Comparison of ENCODE assay signal across 12 cellular contexts in genomic region chr17:82863646-82863940, GRCh38. TPM values are rescaled to one million over a fixed set of nuclear protein-coding genes. Genes with fewer than 3 reads are reported as not detected.
DNase-seq lines count a peak whose midpoint lies in the region; ATAC-seq and TF ChIP-seq lines count a peak whose summit lies in the region.
"Had no signal": no experiment of that assay in that cellular context is flagged by ENCODE, and none has a peak within 500 bp of the region (broad histone marks: within the 10 kb centered on the region; RNA-seq: fewer than 3 reads in every experiment).

No MANE protein-coding gene starts in this region.

- no peaks in the 10 kb centered on the region for H3K9me3 Mint-ChIP-seq in activated T-cell treated with anti-CD3 and anti-CD28 coated beads, Interleukin-2, amount 50 U/mL, for 72 hours
- H3K9me3 Mint-ChIP-seq: H9 had no signal

- peak overlapping the region; percentile 90 to 96 for H3K4me3 Mint-ChIP-seq in activated T-cell treated with anti-CD3 and anti-CD28 coated beads, Interleukin-2, amount 50 U/mL, for 72 hours
- H3K4me3 Mint-ChIP-seq: H9 had no signal

- H3K36me3 ChIP-seq in thyroid gland = no peaks in the 10 kb centered on the region
- H3K36me3 ChIP-seq: BE2C, heart left ventricle had no signal

- ATAC-seq in activated T-cell treated with anti-CD3 and anti-CD28 coated beads, Interleukin-2, amount 50 U/mL, for 72 hours (replicated peaks in 1 of 2) = no peak
- peak; percentile 3 for ATAC-seq in foreskin keratinocyte
- ATAC-seq in GM18502 (IDR thresholded peaks at IDR 0.05; ENCODE audit: poor library complexity, unreplicated experiment) = no peak
- ATAC-seq in omental fat pad (ENCODE audit: low FRiP score) = no peak
- ATAC-seq in HG03045 (IDR thresholded peaks at IDR 0.05; ENCODE audit: unreplicated experiment) = no peak

- H3K27me3 ChIP-seq in foreskin keratinocyte = no peaks in the 10 kb centered on the region
- no peaks in the 10 kb centered on the region for H3K27me3 ChIP-seq in thyroid gland
- H3K27me3 ChIP-seq: BE2C, heart left ventricle had no signal

- H3K9me3 ChIP-seq in thyroid gland = no peaks in the 10 kb centered on the region
- H3K9me3 ChIP-seq: BE2C, heart left ventricle had no signal

- peaks cover 80% of the 10 kb centered on the region for H3K4me1 Mint-ChIP-seq in activated T-cell treated with anti-CD3 and anti-CD28 coated beads, Interleukin-2, amount 50 U/mL, for 72 hours (ENCODE audit: low read depth)

- no peaks in the 10 kb centered on the region for H3K27me3 Mint-ChIP-seq in activated T-cell treated with anti-CD3 and anti-CD28 coated beads, Interleukin-2, amount 50 U/mL, for 72 hours (ENCODE audit: low read depth)

- peaks cover 18% of the 10 kb centered on the region for H3K4me1 ChIP-seq in foreskin keratinocyte
- peaks cover 40 to 74% of the 10 kb centered on the region in 2 donors for H3K4me1 ChIP-seq in thyroid gland

- peaks cover 0 to 4% of the 10 kb centered on the region in 2 donors for H3K36me3 Mint-ChIP-seq in activated T-cell treated with anti-CD3 and anti-CD28 coated beads, Interleukin-2, amount 50 U/mL, for 72 hours (ENCODE audit: insufficient read depth in 2 of 2)

- TF ChIP-seq POLR2A in thyroid gland (IDR thresholded peaks at IDR 0.05) = no peak

- DNase-seq in activated T-cell treated with anti-CD3 and anti-CD28 coated beads, Interleukin-2, amount 50 U/mL, for 72 hours = no peak
- no peak for DNase-seq in activated T-cell treated with anti-CD3 and anti-CD28 coated beads for 4 hours
- DNase-seq in SW480 (ENCODE audit: low spot score) = peak; percentile 13
- no peak for DNase-seq in foreskin keratinocyte
- DNase-seq in thyroid gland = no peak
- DNase-seq in omental fat pad (ENCODE audit: low spot score) = no peak
- DNase-seq: H9, NCI-H524 treated with DMSO at 0.1 percent for 48 hours had no signal

- H3K27ac ChIP-seq in foreskin keratinocyte (peak overlapping the region; percentile 82), thyroid gland (peak overlapping the region; percentile 76 to 87 (median 87))

- 78 to 87% methylated on average over 4 of the region's 4 CpGs for WGBS in thyroid gland, 2 donors

- intact Hi-C loops in thyroid gland (cut with DNase I) = no loop called here

- peak overlapping the region; percentile 9 for H3K27ac Mint-ChIP-seq in activated T-cell treated with anti-CD3 and anti-CD28 coated beads, Interleukin-2, amount 50 U/mL, for 72 hours

- H3K4me3 ChIP-seq in thyroid gland (replicated peaks in 1 of 3) = no peak overlapping the region

- TF ChIP-seq CTCF in foreskin keratinocyte (conservative IDR thresholded peaks at IDR 0.05) = no peak
- TF ChIP-seq CTCF in thyroid gland (IDR thresholded peaks at IDR 0.05) = no peak
- TF ChIP-seq CTCF in omental fat pad (IDR thresholded peaks at IDR 0.05) = no peak

RNA-seq across cellular contexts. Expression of gene ZNF750, which starts 23.8 kb away (rescaled TPM):
- total RNA-seq in activated T-cell treated with anti-CD3 and anti-CD28 coated beads, Interleukin-2, amount 50 U/mL, for 72 hours = not detected
- total RNA-seq in foreskin keratinocyte (0.18 and 0.27 TPM in 2 replicates), thyroid gland (1 to 10 TPM; 3.0 to 6.0 (median 4.5) TPM), omental fat pad (not detected)
- 0.12 TPM in 2 replicates for polyA plus RNA-seq in foreskin keratinocyte
- total RNA-seq: H9 had no signal
